26 cellular contexts compared by ENCODE assay signal in genomic region chr6:149414009-149414408, GRCh38. TPM values are rescaled to one million over a fixed set of nuclear protein-coding genes. Genes with fewer than 3 reads are reported as not detected.
DNase-seq lines count a peak whose midpoint lies in the region; ATAC-seq and TF ChIP-seq lines count a peak whose summit lies in the region.
"Had no signal": no experiment of that assay in that cellular context is flagged by ENCODE, and none has a peak within 500 bp of the region (broad histone marks: within the 10 kb centered on the region; RNA-seq: fewer than 3 reads in every experiment).

No MANE protein-coding gene starts in this region.

- H3K36me3 ChIP-seq in CD4-positive, alpha-beta memory T cell (ENCODE audit: insufficient read depth, low read length), result peaks cover 20% of the 10 kb centered on the region
- peaks cover 0 to 12% of the 10 kb centered on the region in 2 donors for H3K36me3 ChIP-seq in vagina

- H3K4me3 ChIP-seq in CD4-positive, alpha-beta memory T cell (ENCODE audit: low read length in 2 of 2), result no peak overlapping the region
- H3K4me3 ChIP-seq in vagina, result no peak overlapping the region
- H3K4me3 ChIP-seq: BLaER1, GM12878 had no signal

- no peak for TF ChIP-seq CTCF in vagina (IDR thresholded peaks at IDR 0.05)

- H3K4me3 Mint-ChIP-seq in activated CD4-positive, alpha-beta memory T cell treated with anti-CD3 and anti-CD28 coated beads, Interleukin-2, amount 10 ng/mL, durations not matched to agents 7 days and 5 days, result no peak overlapping the region
- no peak overlapping the region for H3K4me3 Mint-ChIP-seq in activated CD4-positive, alpha-beta memory T cell treated with anti-CD3 and anti-CD28 coated beads for 36 hours
- H3K4me3 Mint-ChIP-seq in CD4-positive, alpha-beta memory T cell, result no peak overlapping the region
- no peak overlapping the region for H3K4me3 Mint-ChIP-seq in stimulated activated effector memory CD8-positive, alpha-beta T cell treated with anti-CD3 and anti-CD28 coated beads, Interleukin-12 subunit alpha, Interleukin-12 subunit beta, amount 100 ng/mL, for 72 hours
- H3K4me3 Mint-ChIP-seq: CD8-positive, alpha-beta memory T cell had no signal

- no peak for TF ChIP-seq POLR2A in vagina (IDR thresholded peaks at IDR 0.05)

- no peak for ATAC-seq in stimulated activated effector memory CD8-positive, alpha-beta T cell treated with anti-CD3 and anti-CD28 coated beads, Interleukin-12 subunit alpha, Interleukin-12 subunit beta, amount 100 ng/mL, for 72 hours
- ATAC-seq in GM21447 (IDR thresholded peaks at IDR 0.05; ENCODE audit: unreplicated experiment), result no peak
- ATAC-seq: GM12878 had no signal

- H3K27me3 Mint-ChIP-seq in activated CD4-positive, alpha-beta memory T cell treated with anti-CD3 and anti-CD28 coated beads, Interleukin-2, amount 10 ng/mL, durations not matched to agents 7 days and 5 days, result no peaks in the 10 kb centered on the region
- no peaks in the 10 kb centered on the region for H3K27me3 Mint-ChIP-seq in activated CD4-positive, alpha-beta memory T cell treated with anti-CD3 and anti-CD28 coated beads for 36 hours
- no peaks in the 10 kb centered on the region for H3K27me3 Mint-ChIP-seq in CD4-positive, alpha-beta memory T cell
- H3K27me3 Mint-ChIP-seq: CD8-positive, alpha-beta memory T cell had no signal

- CTCF ChIA-PET in activated CD4-positive, alpha-beta memory T cell treated with anti-CD3 and anti-CD28 coated beads, Interleukin-2, amount 10 ng/mL, durations not matched to agents 7 days and 5 days (lab: Charles Lee), result no interaction called here
- CTCF ChIA-PET in activated CD4-positive, alpha-beta memory T cell treated with anti-CD3 and anti-CD28 coated beads for 36 hours (lab: Charles Lee), result interaction anchor here (1.0 to 2.9 kb wide), 2 partner anchors 18 to 387 kb away, joined by 3 to 14 read pairs; no protein-coding TSS in a partner anchor
- CTCF ChIA-PET in CD4-positive, alpha-beta memory T cell (lab: Charles Lee; ENCODE audit: partially characterized antibody), result interaction anchor here (0.9 to 3.2 kb wide), 4 partner anchors 18 to 381 kb away, joined by 3 to 11 read pairs (median 3); no protein-coding TSS in a partner anchor

- H3K4me1 Mint-ChIP-seq in activated CD4-positive, alpha-beta memory T cell treated with anti-CD3 and anti-CD28 coated beads, Interleukin-2, amount 10 ng/mL, durations not matched to agents 7 days and 5 days, result peaks cover 27% of the 10 kb centered on the region
- peaks cover 12% of the 10 kb centered on the region for H3K4me1 Mint-ChIP-seq in activated CD4-positive, alpha-beta memory T cell treated with anti-CD3 and anti-CD28 coated beads for 36 hours (ENCODE audit: low read depth)
- peaks cover 0 to 10% (median 8%) of the 10 kb centered on the region in 4 donors for H3K4me1 Mint-ChIP-seq in CD4-positive, alpha-beta memory T cell
- no peaks in the 10 kb centered on the region for H3K4me1 Mint-ChIP-seq in stimulated activated effector memory CD8-positive, alpha-beta T cell treated with anti-CD3 and anti-CD28 coated beads, Interleukin-12 subunit alpha, Interleukin-12 subunit beta, amount 100 ng/mL, for 72 hours

- H3K27ac ChIP-seq in CD4-positive, alpha-beta memory T cell (ENCODE audit: low read depth, low read length), result no peak overlapping the region
- no peak overlapping the region for H3K27ac ChIP-seq in vagina
- H3K27ac ChIP-seq: BLaER1 had no signal

- no peaks in the 10 kb centered on the region for H3K4me1 ChIP-seq in CD4-positive, alpha-beta memory T cell (ENCODE audit: insufficient read depth, low read length)
- H3K4me1 ChIP-seq in vagina, result no peaks in the 10 kb centered on the region

- no peaks in the 10 kb centered on the region for H3K9me3 ChIP-seq in CD4-positive, alpha-beta memory T cell (ENCODE audit: control insufficient read depth in 1 of 2, low read length in 2 of 2)
- H3K9me3 ChIP-seq in vagina, result no peaks in the 10 kb centered on the region

- H3K27me3 ChIP-seq in CD4-positive, alpha-beta memory T cell (ENCODE audit: insufficient read depth, low read length), result no peaks in the 10 kb centered on the region
- no peaks in the 10 kb centered on the region for H3K27me3 ChIP-seq in vagina
- H3K27me3 ChIP-seq: BLaER1 had no signal

- intact Hi-C loops in activated CD4-positive, alpha-beta memory T cell treated with anti-CD3 and anti-CD28 coated beads for 36 hours (cut with micrococcal nuclease), result no loop called here
- intact Hi-C loops in CD4-positive, alpha-beta memory T cell (cut with micrococcal nuclease), result no loop called here
- intact Hi-C loops in vagina (cut with DNase I), result no loop called here

- peak overlapping the region; percentile 52 for H3K27ac Mint-ChIP-seq in activated CD4-positive, alpha-beta memory T cell treated with anti-CD3 and anti-CD28 coated beads, Interleukin-2, amount 10 ng/mL, durations not matched to agents 7 days and 5 days
- H3K27ac Mint-ChIP-seq in activated CD4-positive, alpha-beta memory T cell treated with anti-CD3 and anti-CD28 coated beads for 36 hours, result no peak overlapping the region
- H3K27ac Mint-ChIP-seq in CD4-positive, alpha-beta memory T cell, result peak overlapping the region in 4 of 7 donors; percentile 8 to 75 (median 48)
- H3K27ac Mint-ChIP-seq in stimulated activated effector memory CD8-positive, alpha-beta T cell treated with anti-CD3 and anti-CD28 coated beads, Interleukin-12 subunit alpha, Interleukin-12 subunit beta, amount 100 ng/mL, for 72 hours, result peak overlapping the region; percentile 9

- peaks cover 68% of the 10 kb centered on the region for H3K36me3 Mint-ChIP-seq in activated CD4-positive, alpha-beta memory T cell treated with anti-CD3 and anti-CD28 coated beads, Interleukin-2, amount 10 ng/mL, durations not matched to agents 7 days and 5 days (ENCODE audit: low read depth)
- peaks cover 36% of the 10 kb centered on the region for H3K36me3 Mint-ChIP-seq in activated CD4-positive, alpha-beta memory T cell treated with anti-CD3 and anti-CD28 coated beads for 36 hours
- H3K36me3 Mint-ChIP-seq in CD4-positive, alpha-beta memory T cell, result peaks cover 34 to 39% of the 10 kb centered on the region in 2 donors
- H3K36me3 Mint-ChIP-seq in stimulated activated effector memory CD8-positive, alpha-beta T cell treated with anti-CD3 and anti-CD28 coated beads, Interleukin-12 subunit alpha, Interleukin-12 subunit beta, amount 100 ng/mL, for 72 hours, result peaks cover 68% of the 10 kb centered on the region

- peaks cover 3% of the 10 kb centered on the region for H3K9me3 Mint-ChIP-seq in activated CD4-positive, alpha-beta memory T cell treated with anti-CD3 and anti-CD28 coated beads, Interleukin-2, amount 10 ng/mL, durations not matched to agents 7 days and 5 days
- peaks cover 8% of the 10 kb centered on the region for H3K9me3 Mint-ChIP-seq in activated CD4-positive, alpha-beta memory T cell treated with anti-CD3 and anti-CD28 coated beads for 36 hours
- peaks cover 0 to 7% (median 3%) of the 10 kb centered on the region in 8 donors for H3K9me3 Mint-ChIP-seq in CD4-positive, alpha-beta memory T cell
- no peaks in the 10 kb centered on the region for H3K9me3 Mint-ChIP-seq in stimulated activated effector memory CD8-positive, alpha-beta T cell treated with anti-CD3 and anti-CD28 coated beads, Interleukin-12 subunit alpha, Interleukin-12 subunit beta, amount 100 ng/mL, for 72 hours

- POLR2A ChIA-PET in activated CD4-positive, alpha-beta memory T cell treated with anti-CD3 and anti-CD28 coated beads, Interleukin-2, amount 10 ng/mL, durations not matched to agents 7 days and 5 days (lab: Charles Lee), result interaction anchor here (0.8 to 1.7 kb wide), 3 partner anchors 8 to 21 kb away, joined by 3 to 4 read pairs (median 3); no protein-coding TSS in a partner anchor
- POLR2A ChIA-PET in activated CD4-positive, alpha-beta memory T cell treated with anti-CD3 and anti-CD28 coated beads for 36 hours (lab: Charles Lee), result no interaction called here
- POLR2A ChIA-PET in CD4-positive, alpha-beta memory T cell (lab: Charles Lee; ENCODE audit: partially characterized antibody), result interaction anchor here (1.3 kb wide), 1 partner anchor 18 kb away, joined by 4 read pairs; no protein-coding TSS in a partner anchor

- no peak for DNase-seq in activated CD4-positive, alpha-beta memory T cell treated with anti-CD3 and anti-CD28 coated beads, Interleukin-2, amount 10 ng/mL, durations not matched to agents 7 days and 5 days
- no peak for DNase-seq in activated CD4-positive, alpha-beta memory T cell treated with anti-CD3 and anti-CD28 coated beads for 36 hours
- no peak for DNase-seq in CD4-positive, alpha-beta memory T cell
- DNase-seq in islet precursor cell (peak; percentile 14), vagina (ENCODE audit: extremely low spot score in 2 of 2) (no peak), amygdala (lab: John Stamatoyannopoulos, UW) (no peak)
- peak in 1 of 2 donors; percentile 41 for DNase-seq in stimulated activated effector memory CD8-positive, alpha-beta T cell treated with anti-CD3 and anti-CD28 coated beads, Interleukin-12 subunit alpha, Interleukin-12 subunit beta, amount 100 ng/mL, for 72 hours (ENCODE audit: low spot score in 2 of 2)
- DNase-seq: CD8-positive, alpha-beta memory T cell; DMS 273 treated with DMSO at 0.1 percent for 48 hours; DMS79; EL; GDM1; HCEC 1CT; KBM-7; MV-4-11; NCI-H1105 treated with DMSO at 0.1 percent for 48 hours; NCI-H146; NCI-H1930; NCI-H2107; NCI-H446; NCI-H524 treated with DMSO at 0.1 percent for 48 hours; NCI-H774; SIG-M5 had no signal

RNA-seq across cellular contexts. Expression of gene SUMO4, which starts 13.9 kb away (rescaled TPM):
- total RNA-seq in activated CD4-positive, alpha-beta memory T cell treated with anti-CD3 and anti-CD28 coated beads, Interleukin-2, amount 10 ng/mL, durations not matched to agents 7 days and 5 days, result 1 to 10 TPM; 8.1 to 8.5 TPM
- total RNA-seq in activated CD4-positive, alpha-beta memory T cell treated with anti-CD3 and anti-CD28 coated beads for 36 hours, result 1 to 10 TPM; 4.8 to 5.8 TPM
- total RNA-seq in CD4-positive, alpha-beta memory T cell, result 10 to 100 TPM in 1 of 2 experiments, 1 to 10 TPM in 1; 6.8 to 10.0 TPM
- 1 to 10 TPM in 1 of 2 donors, not detected in 1; 2.2 TPM for polyA plus RNA-seq in CD4-positive, alpha-beta memory T cell
- 3.9 TPM for total RNA-seq in vagina
